Comparison of ENCODE assay signal across 1 cellular context in the genomic region with DNA sequence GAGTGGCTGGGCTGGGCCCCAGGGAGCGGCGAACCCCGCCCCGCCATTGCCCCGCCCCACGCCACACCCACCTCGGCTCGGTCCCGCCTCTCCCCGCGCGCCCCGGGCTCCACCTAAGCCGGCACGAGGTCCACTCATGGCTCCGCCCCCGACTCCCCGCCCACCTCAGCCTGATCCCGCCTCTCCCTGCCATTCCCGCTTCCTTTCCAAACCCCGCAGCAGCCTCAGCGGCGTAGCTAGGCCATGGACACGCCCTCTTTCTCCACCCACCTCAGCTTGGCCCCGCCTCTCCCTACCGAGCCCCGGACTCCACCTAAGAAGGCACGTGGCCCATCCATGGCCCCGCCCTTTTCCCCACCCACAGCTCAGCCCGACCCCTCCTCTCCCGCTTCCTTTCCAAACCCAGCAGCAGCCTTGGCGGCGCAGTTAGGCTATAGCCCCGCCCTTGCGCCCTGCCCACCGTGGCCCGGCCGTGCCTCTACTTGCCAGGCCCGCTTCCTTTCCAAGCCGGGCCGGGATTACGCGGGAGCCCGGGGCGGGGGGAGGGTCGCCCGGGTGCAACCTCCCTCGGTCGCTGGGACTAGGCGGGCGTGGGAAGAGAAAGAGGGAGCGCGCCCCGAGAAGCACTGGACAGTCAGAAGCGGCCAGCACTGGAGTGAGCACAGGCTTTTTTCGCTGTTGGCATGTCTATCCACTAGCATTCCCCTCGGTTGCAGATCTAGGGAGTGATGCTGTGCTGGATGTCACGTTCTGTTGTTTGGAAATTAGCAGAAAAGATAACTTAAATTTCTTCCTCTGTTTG.
TF ChIP-seq lines count a peak whose summit lies in the region.

A gene with protein sequence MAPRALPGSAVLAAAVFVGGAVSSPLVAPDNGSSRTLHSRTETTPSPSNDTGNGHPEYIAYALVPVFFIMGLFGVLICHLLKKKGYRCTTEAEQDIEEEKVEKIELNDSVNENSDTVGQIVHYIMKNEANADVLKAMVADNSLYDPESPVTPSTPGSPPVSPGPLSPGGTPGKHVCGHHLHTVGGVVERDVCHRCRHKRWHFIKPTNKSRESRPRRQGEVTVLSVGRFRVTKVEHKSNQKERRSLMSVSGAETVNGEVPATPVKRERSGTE (minus strand): TSS at position 4 of the 802 bp plus-strand sequence. CDS start 89 bp downstream, outside the sequence.

TF ChIP-seq in GM12878, 131 proteins besides CTCF, POLR2A, EP300 and RAD21 (continued from another document and continues in another):
- TF ChIP-seq RCOR1 (conservative IDR thresholded peaks at IDR 0.05; ENCODE audit: low read depth, low read length) (no peak), JUNB (IDR thresholded peaks at IDR 0.05) (no peak), E2F4 (IDR thresholded peaks at IDR 0.05; ENCODE audit: low read depth, low read length) (peak; percentile 46; the same call in 1 of the 2 replicates), CEBPZ (IDR thresholded peaks at IDR 0.05; ENCODE audit: low read depth, low read length) (no peak), ZNF207 (IDR thresholded peaks at IDR 0.05; ENCODE audit: borderline replicate concordance) (no peak), NBN (IDR thresholded peaks at IDR 0.05) (peak; percentile 54), RELA (IDR thresholded peaks at IDR 0.05; ENCODE audit: borderline replicate concordance, partially characterized antibody) (peak; percentile 67), SUZ12 (IDR thresholded peaks at IDR 0.05; ENCODE audit: unreplicated experiment) (no peak), MYB (IDR thresholded peaks at IDR 0.05; ENCODE audit: borderline replicate concordance, low read depth, low read length) (no peak), BHLHE40 (IDR thresholded peaks at IDR 0.05; ENCODE audit: borderline replicate concordance in 1 of 2, low read depth in 2 of 2, low read length in 1 of 2) (peak; percentile 79 to 86), EED (IDR thresholded peaks at IDR 0.05; ENCODE audit: low read depth) (peak; percentile 75), HDAC6 (IDR thresholded peaks at IDR 0.05; ENCODE audit: unreplicated experiment) (no peak), DPF2 (IDR thresholded peaks at IDR 0.05) (no peak), MAX (IDR thresholded peaks at IDR 0.05; ENCODE audit: low read depth, low read length) (peak; percentile 81; the same call in 1 of the 2 replicates), MEF2A (IDR thresholded peaks at IDR 0.05; ENCODE audit: insufficient read depth, low read depth, low read length) (no peak), MTA2 (IDR thresholded peaks at IDR 0.05; ENCODE audit: low read depth) (no peak), GABPA (IDR thresholded peaks at IDR 0.05; ENCODE audit: low read depth) (no peak), SIN3A (IDR thresholded peaks at IDR 0.05; ENCODE audit: low read depth, low read length) (no peak), NFYA (IDR thresholded peaks at IDR 0.05; ENCODE audit: borderline replicate concordance, low read depth, low read length) (no peak), IRF4 (IDR thresholded peaks at IDR 0.05; ENCODE audit: low read depth, low read length) (no peak), CHD4 (IDR thresholded peaks at IDR 0.05) (no peak), USF1 (IDR thresholded peaks at IDR 0.05; ENCODE audit: borderline replicate concordance, extremely low read length, insufficient read depth, low read depth, low read length) (peak; percentile 88), MTA3 (IDR thresholded peaks at IDR 0.05; ENCODE audit: borderline replicate concordance, low read length) (no peak), IRF3 (IDR thresholded peaks at IDR 0.05) (no peak), SRF (IDR thresholded peaks at IDR 0.05; ENCODE audit: low read depth in 2 of 2, low read length in 2 of 2) (peak in 1 of 2 experiments; percentile 20; a peak in 1 of 4 replicates), RAD51 (IDR thresholded peaks at IDR 0.05) (peak; percentile 95), ZNF592 (IDR thresholded peaks at IDR 0.05) (no peak), KLF5 (IDR thresholded peaks at IDR 0.05; ENCODE audit: partially characterized antibody) (no peak), KAT2A (conservative IDR thresholded peaks at IDR 0.05; ENCODE audit: control insufficient read depth, low read depth, low read length) (no peak), PAX5 (IDR thresholded peaks at IDR 0.05; ENCODE audit: borderline replicate concordance, low read depth, low read length) (no peak), WRNIP1 (IDR thresholded peaks at IDR 0.05; ENCODE audit: borderline replicate concordance, low read depth, low read length) (no peak), BMI1 (IDR thresholded peaks at IDR 0.05; ENCODE audit: borderline replicate concordance) (no peak), ZNF217 (IDR thresholded peaks at IDR 0.05) (no peak), IKZF2 (IDR thresholded peaks at IDR 0.05) (peak; percentile 94), FOXK2 (IDR thresholded peaks at IDR 0.05) (no peak)
- TF ChIP-seq, protein P1, sequence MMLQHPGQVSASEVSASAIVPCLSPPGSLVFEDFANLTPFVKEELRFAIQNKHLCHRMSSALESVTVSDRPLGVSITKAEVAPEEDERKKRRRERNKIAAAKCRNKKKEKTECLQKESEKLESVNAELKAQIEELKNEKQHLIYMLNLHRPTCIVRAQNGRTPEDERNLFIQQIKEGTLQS (IDR thresholded peaks at IDR 0.05; ENCODE audit: borderline replicate concordance, extremely low read depth, low read depth, low read length): peak; percentile 47; the same call in 1 of the 2 replicates
- TF ChIP-seq, protein P2, sequence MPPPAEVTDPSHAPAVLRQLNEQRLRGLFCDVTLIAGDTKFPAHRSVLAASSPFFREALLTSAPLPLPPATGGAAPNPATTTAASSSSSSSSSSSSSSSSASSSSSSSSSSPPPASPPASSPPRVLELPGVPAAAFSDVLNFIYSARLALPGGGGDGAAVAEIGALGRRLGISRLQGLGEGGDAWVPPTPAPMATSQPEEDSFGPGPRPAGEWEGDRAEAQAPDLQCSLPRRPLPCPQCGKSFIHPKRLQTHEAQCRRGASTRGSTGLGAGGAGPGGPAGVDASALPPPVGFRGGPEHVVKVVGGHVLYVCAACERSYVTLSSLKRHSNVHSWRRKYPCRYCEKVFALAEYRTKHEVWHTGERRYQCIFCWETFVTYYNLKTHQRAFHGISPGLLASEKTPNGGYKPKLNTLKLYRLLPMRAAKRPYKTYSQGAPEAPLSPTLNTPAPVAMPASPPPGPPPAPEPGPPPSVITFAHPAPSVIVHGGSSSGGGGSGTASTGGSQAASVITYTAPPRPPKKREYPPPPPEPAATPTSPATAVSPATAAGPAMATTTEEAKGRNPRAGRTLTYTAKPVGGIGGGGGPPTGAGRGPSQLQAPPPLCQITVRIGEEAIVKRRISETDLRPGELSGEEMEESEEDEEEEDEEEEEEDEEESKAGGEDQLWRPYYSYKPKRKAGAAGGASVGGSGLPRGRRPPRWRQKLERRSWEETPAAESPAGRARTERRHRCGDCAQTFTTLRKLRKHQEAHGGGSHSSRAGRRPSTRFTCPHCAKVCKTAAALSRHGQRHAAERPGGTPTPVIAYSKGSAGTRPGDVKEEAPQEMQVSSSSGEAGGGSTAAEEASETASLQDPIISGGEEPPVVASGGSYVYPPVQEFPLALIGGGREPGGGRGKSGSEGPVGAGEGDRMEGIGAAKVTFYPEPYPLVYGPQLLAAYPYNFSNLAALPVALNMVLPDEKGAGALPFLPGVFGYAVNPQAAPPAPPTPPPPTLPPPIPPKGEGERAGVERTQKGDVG (CRISPR knock-in tag; IDR thresholded peaks at IDR 0.05): no peak
- TF ChIP-seq, protein P3, sequence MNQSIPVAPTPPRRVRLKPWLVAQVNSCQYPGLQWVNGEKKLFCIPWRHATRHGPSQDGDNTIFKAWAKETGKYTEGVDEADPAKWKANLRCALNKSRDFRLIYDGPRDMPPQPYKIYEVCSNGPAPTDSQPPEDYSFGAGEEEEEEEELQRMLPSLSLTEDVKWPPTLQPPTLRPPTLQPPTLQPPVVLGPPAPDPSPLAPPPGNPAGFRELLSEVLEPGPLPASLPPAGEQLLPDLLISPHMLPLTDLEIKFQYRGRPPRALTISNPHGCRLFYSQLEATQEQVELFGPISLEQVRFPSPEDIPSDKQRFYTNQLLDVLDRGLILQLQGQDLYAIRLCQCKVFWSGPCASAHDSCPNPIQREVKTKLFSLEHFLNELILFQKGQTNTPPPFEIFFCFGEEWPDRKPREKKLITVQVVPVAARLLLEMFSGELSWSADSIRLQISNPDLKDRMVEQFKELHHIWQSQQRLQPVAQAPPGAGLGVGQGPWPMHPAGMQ (IDR thresholded peaks at IDR 0.05; ENCODE audit: borderline replicate concordance): no peak
- TF ChIP-seq, protein P4, sequence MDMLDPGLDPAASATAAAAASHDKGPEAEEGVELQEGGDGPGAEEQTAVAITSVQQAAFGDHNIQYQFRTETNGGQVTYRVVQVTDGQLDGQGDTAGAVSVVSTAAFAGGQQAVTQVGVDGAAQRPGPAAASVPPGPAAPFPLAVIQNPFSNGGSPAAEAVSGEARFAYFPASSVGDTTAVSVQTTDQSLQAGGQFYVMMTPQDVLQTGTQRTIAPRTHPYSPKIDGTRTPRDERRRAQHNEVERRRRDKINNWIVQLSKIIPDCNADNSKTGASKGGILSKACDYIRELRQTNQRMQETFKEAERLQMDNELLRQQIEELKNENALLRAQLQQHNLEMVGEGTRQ (IDR thresholded peaks at IDR 0.05; ENCODE audit: borderline replicate concordance, low read depth, low read length): peak; percentile 83
